ENCODE assay signal across 27 cellular contexts in genomic region chr1:107183011-107183410, GRCh38. TPM values are rescaled to one million over a fixed set of nuclear protein-coding genes. Genes with fewer than 3 reads are reported as not detected.
DNase-seq lines count a peak whose midpoint lies in the region; ATAC-seq, FAIRE-seq and TF ChIP-seq lines count a peak whose summit lies in the region.
"Had no signal": no experiment of that assay in that cellular context is flagged by ENCODE, and none has a peak within 500 bp of the region (broad histone marks: within the 10 kb centered on the region; RNA-seq: fewer than 3 reads in every experiment).

No MANE protein-coding gene starts in this region.

- H3K79me2 ChIP-seq in mammary epithelial cell (ENCODE audit: insufficient read depth, low read length) (no peaks in the 10 kb centered on the region), HepG2 (ENCODE audit: insufficient read depth, low read length) (no peaks in the 10 kb centered on the region)

- TF ChIP-seq EP300 in HepG2 (IDR thresholded peaks at IDR 0.05; ENCODE audit: low read depth in 2 of 2, low read length in 2 of 2) (no peak), HepG2 (CRISPR knock-in tag; IDR thresholded peaks at IDR 0.05; ENCODE audit: borderline replicate concordance) (no peak)

- no peak overlapping the region for H3K4me2 ChIP-seq in mammary epithelial cell (ENCODE audit: insufficient read depth, low read depth, low read length)
- H3K4me2 ChIP-seq in HepG2 (ENCODE audit: low read depth, low read length): no peak overlapping the region
- H3K4me2 ChIP-seq: PC-9, SK-N-SH had no signal

- DNase-seq in mammary epithelial cell: peak; percentile 14
- no peak for DNase-seq in MCF 10A (ENCODE audit: unreplicated experiment)
- no peak for DNase-seq in SK-N-MC (ENCODE audit: low read depth, low spot score)
- peak; percentile 3 for DNase-seq in fibroblast of villous mesenchyme (ENCODE audit: low read depth)
- no peak for DNase-seq in stimulated activated CD4-positive, alpha-beta T cell treated with anti-CD3 and anti-CD28 coated beads, Interleukin-15, amount 100 ng/mL, for 24 hours
- DNase-seq in HepG2 (ENCODE audit: low spot score): no peak
- no peak for DNase-seq in GM19238 (ENCODE audit: insufficient read length, low spot score)
- DNase-seq: CD8-positive, alpha-beta memory T cell; DMS53; GDM1; Karpas-422; MG63; NCI-H1092; NCI-H1436; NCI-H2029; NCI-H2227 treated with DMSO at 0.1 percent for 48 hours; NCI-H510A; PC-9; RPMI8226; SHP77 treated with DMSO at 0.1 percent for 48 hours; SK-N-SH had no signal

- H3K27ac ChIP-seq in mammary epithelial cell (ENCODE audit: insufficient read depth, low read depth, low read length) (no peak overlapping the region), SK-N-MC (peak overlapping the region; percentile 65; the same call in 1 of the 2 replicates), HepG2 (ENCODE audit: extremely low read length, insufficient read depth, low read length) (no peak overlapping the region)
- H3K27ac ChIP-seq: C4-2B, PC-9 had no signal

- in situ Hi-C loops in mammary epithelial cell (cut with MboI; ENCODE audit: low sequenced_read_pairs in 2 of 2): no loop called here
- in situ Hi-C loops in HepG2 (cut with HindIII; ENCODE audit: extremely low pct_ligation_motif_present, low pct_unique_long_range_greater_than_20kb): no loop called here

- H4K20me1 ChIP-seq in mammary epithelial cell (ENCODE audit: insufficient read depth, low read length) (no peaks in the 10 kb centered on the region), HepG2 (ENCODE audit: insufficient read depth, low read length) (no peaks in the 10 kb centered on the region)

- TF ChIP-seq RAD21 in HepG2 (CRISPR knock-in tag; IDR thresholded peaks at IDR 0.05): no peak

- no peak for FAIRE-seq in HepG2 (lab: Jason Lieb, UNC)
- FAIRE-seq: D721Med, GM18507, GM19239 had no signal

- TF ChIP-seq POLR2A in HepG2 (IDR thresholded peaks at IDR 0.05; ENCODE audit: insufficient read depth in 1 of 2, low read depth in 2 of 2, low read length in 2 of 2): no peak

- H3K27me3 Mint-ChIP-seq in MCF 10A (ENCODE audit: insufficient read depth, unreplicated experiment): no peaks in the 10 kb centered on the region

- ATAC-seq in HepG2 (no peak), GM18519 (IDR thresholded peaks at IDR 0.05; ENCODE audit: low FRiP score, unreplicated experiment) (no peak)

- no peaks in the 10 kb centered on the region for H3K27me3 ChIP-seq in mammary epithelial cell (ENCODE audit: insufficient read depth, low read length)
- H3K27me3 ChIP-seq in HepG2 (ENCODE audit: control insufficient read depth in 1 of 2, insufficient read depth in 2 of 2, low read length in 2 of 2): no peaks in the 10 kb centered on the region
- H3K27me3 ChIP-seq: MG63 had no signal

- H3K27ac Mint-ChIP-seq in MCF 10A (ENCODE audit: low read depth, unreplicated experiment): no peak overlapping the region
- H3K27ac Mint-ChIP-seq: CD8-positive, alpha-beta memory T cell had no signal

- POLR2A ChIA-PET in MCF 10A (lab: Yijun Ruan, JAX): no interaction called here
- POLR2A ChIA-PET in HepG2 (lab: Yijun Ruan, JAX): no interaction called here

- H3K9ac ChIP-seq in mammary epithelial cell (ENCODE audit: insufficient read depth, low read length) (no peak overlapping the region), SK-N-MC (ENCODE audit: insufficient read length) (no peak overlapping the region), HepG2 (ENCODE audit: insufficient read depth, low read depth, low read length) (no peak overlapping the region)
- H3K9ac ChIP-seq: SK-N-SH had no signal

- TF ChIP-seq CTCF in mammary epithelial cell (conservative IDR thresholded peaks at IDR 0.05 in 1 of 2, IDR thresholded peaks at IDR 0.05 in 1 of 2; ENCODE audit: extremely low read depth in 1 of 2, insufficient read depth in 1 of 2, low read depth in 1 of 2, low read length in 2 of 2) (no peak), MCF 10A (IDR thresholded peaks at IDR 0.05; ENCODE audit: unreplicated experiment) (no peak), fibroblast of villous mesenchyme (IDR thresholded peaks at IDR 0.05; ENCODE audit: insufficient read depth, low read depth, low read length) (no peak), HepG2 (CRISPR knock-in tag; IDR thresholded peaks at IDR 0.05) (no peak)

- H2AFZ ChIP-seq in mammary epithelial cell (ENCODE audit: low read depth, low read length) (no peak overlapping the region), HepG2 (ENCODE audit: low read length) (no peak overlapping the region)
- H2AFZ ChIP-seq: PC-9 had no signal

- no peak overlapping the region for H3K4me3 ChIP-seq in mammary epithelial cell (replicated peaks in 1 of 3; ENCODE audit: insufficient read depth in 1 of 3, low read depth in 2 of 3, low read length in 3 of 3)
- peak overlapping the region; percentile 11; the same call in 1 of the 2 replicates for H3K4me3 ChIP-seq in SK-N-MC
- no peak overlapping the region for H3K4me3 ChIP-seq in fibroblast of villous mesenchyme (ENCODE audit: low read depth, low read length)
- H3K4me3 ChIP-seq in HepG2 (replicated peaks in 1 of 3; ENCODE audit: insufficient read depth in 1 of 3, low read depth in 2 of 3, low read length in 3 of 3): no peak overlapping the region
- H3K4me3 ChIP-seq: MG63, PC-9 had no signal

- H3K36me3 ChIP-seq in mammary epithelial cell (ENCODE audit: insufficient read depth, low read length) (no peaks in the 10 kb centered on the region), SK-N-MC (ENCODE audit: insufficient read depth, low read length) (peaks cover 6% of the 10 kb centered on the region; the same call in 1 of the 2 replicates), HepG2 (replicated peaks in 1 of 2; ENCODE audit: control insufficient read depth in 1 of 2, insufficient read depth in 2 of 2, low read length in 2 of 2) (no peaks in the 10 kb centered on the region)
- H3K36me3 ChIP-seq: MG63 had no signal

- dilution Hi-C loops in mammary epithelial cell (cut with HindIII; ENCODE audit: low sequenced_read_pairs): no loop called here

- H3K36me3 Mint-ChIP-seq in MCF 10A (ENCODE audit: insufficient read depth, unreplicated experiment): no peaks in the 10 kb centered on the region
- H3K36me3 Mint-ChIP-seq: CD8-positive, alpha-beta memory T cell had no signal

- H3K9me3 ChIP-seq in mammary epithelial cell (replicated peaks; ENCODE audit: insufficient read depth, low read length) (no peaks in the 10 kb centered on the region), SK-N-MC (ENCODE audit: low read depth, low read length) (no peaks in the 10 kb centered on the region), HepG2 (ENCODE audit: low read length) (no peaks in the 10 kb centered on the region)
- H3K9me3 ChIP-seq: MG63, SK-N-SH had no signal

- no peaks in the 10 kb centered on the region for H3K9me3 Mint-ChIP-seq in MCF 10A (ENCODE audit: unreplicated experiment)

- H3K4me1 ChIP-seq in mammary epithelial cell (ENCODE audit: insufficient read depth, low read length) (no peaks in the 10 kb centered on the region), HepG2 (ENCODE audit: insufficient read depth, low read length) (no peaks in the 10 kb centered on the region)

- H3K4me3 Mint-ChIP-seq in MCF 10A (ENCODE audit: unreplicated experiment): no peak overlapping the region
- H3K4me3 Mint-ChIP-seq: CD8-positive, alpha-beta memory T cell had no signal

- intact Hi-C loops in mammary epithelial cell (cut with micrococcal nuclease) (no loop called here), MCF 10A (cut with micrococcal nuclease) (no loop called here), HepG2 (cut with micrococcal nuclease; ENCODE audit: unreplicated experiment) (no loop called here)

- CTCF ChIA-PET in mammary epithelial cell (lab: Charles Lee; ENCODE audit: low non-redundant PET) (no interaction called here), MCF 10A (lab: Yijun Ruan, JAX) (interaction anchor here (0.6 kb wide), 2 partner anchors 128 to 656 kb away, joined by 3 read pairs; no protein-coding TSS in a partner anchor), HepG2 (lab: Yijun Ruan, JAX; ENCODE audit: low intra/inter-chr PET ratio, low total read pairs) (no interaction called here)

- H3K4me1 Mint-ChIP-seq in MCF 10A (ENCODE audit: insufficient read depth, unreplicated experiment): no peaks in the 10 kb centered on the region
- H3K4me1 Mint-ChIP-seq: CD8-positive, alpha-beta memory T cell had no signal

- 51% methylated on average over 4 of the region's 4 CpGs for WGBS in mammary epithelial cell (ENCODE audit: low coverage, missing lambda C conversion rate)
- 7% methylated on average over 4 of the region's 4 CpGs for WGBS in HepG2 (ENCODE audit: low lambda C conversion rate)

- BruUV-seq in mammary epithelial cell (replicated peaks; lab: Mats Ljungman, UMichigan) (no TSS peak), MCF 10A (replicated peaks; lab: Mats Ljungman, UMichigan) (no TSS peak), HepG2 (replicated peaks; lab: Mats Ljungman, UMichigan) (no TSS peak)

TF ChIP-seq in HepG2, 621 proteins besides CTCF, POLR2A, EP300 and RAD21 (continues in another document):
- no peak for TF ChIP-seq CAMTA2 (CRISPR knock-in tag; IDR thresholded peaks at IDR 0.05; ENCODE audit: borderline replicate concordance)

RNA-seq across cellular contexts. Expression of gene NTNG1, which starts 42.2 kb away (rescaled TPM):
- total RNA-seq in mammary epithelial cell: 1 to 10 TPM; 1.2 to 6.1 TPM
- polyA plus RNA-seq in mammary epithelial cell: 1.7 TPM
- polyA minus RNA-seq in mammary epithelial cell: 4.7 TPM
- total RNA-seq in MCF 10A (2022): 0.44 TPM in 1 of 2 replicates, not detected in the other
- 2.9 and 9.1 TPM in 2 replicates for total RNA-seq in fibroblast of villous mesenchyme
- total RNA-seq in HepG2 (2016; rRNA removed; fragmentation: Illumina TruSeq; extraction: Trizol): not detected in 2 replicates
- total RNA-seq in HepG2 (2016; cell fraction: cytosol; rRNA removed; fragmentation: Illumina TruSeq; extraction: Trizol; ENCODE audit: low read depth): not detected in 2 replicates
- not detected in 2 replicates for total RNA-seq in HepG2 (2016; cell fraction: insoluble cytoplasmic fraction; rRNA removed; fragmentation: Illumina TruSeq; extraction: Trizol)
- not detected in 2 replicates for total RNA-seq in HepG2 (2016; cell fraction: membrane; rRNA removed; fragmentation: Illumina TruSeq; extraction: Trizol)
- total RNA-seq in HepG2 (2016; cell fraction: nucleus; rRNA removed; fragmentation: Illumina TruSeq; extraction: Trizol): not detected in 2 replicates
- polyA plus RNA-seq in HepG2 (2011; rRNA removed): 0.03 TPM in 1 of 2 replicates, not detected in the other
- 0.01 and 0.04 TPM in 2 replicates for polyA plus RNA-seq in HepG2 (2011; cell fraction: cytosol; rRNA removed)
- polyA plus RNA-seq in HepG2 (2011; cell fraction: nucleus; rRNA removed): 0.05 and 0.10 TPM in 2 replicates
- polyA plus RNA-seq in HepG2 (2012): not detected in 2 replicates
- polyA plus RNA-seq in HepG2 (2016; cell fraction: cytosol; fragmentation: Illumina TruSeq; extraction: Trizol; ENCODE audit: low read depth): not detected in 2 replicates
- not detected in 2 replicates for polyA plus RNA-seq in HepG2 (2016; cell fraction: insoluble cytoplasmic fraction; fragmentation: Illumina TruSeq; extraction: Trizol; ENCODE audit: low read depth)
- polyA plus RNA-seq in HepG2 (2016; cell fraction: membrane; fragmentation: Illumina TruSeq; extraction: Trizol; ENCODE audit: low read depth): not detected in 2 replicates
- not detected in 2 replicates for polyA plus RNA-seq in HepG2 (2016; cell fraction: nucleus; fragmentation: Illumina TruSeq; extraction: Trizol; ENCODE audit: insufficient read depth, low read depth)
- 0.28 TPM in 1 of 2 replicates, not detected in the other for polyA minus RNA-seq in HepG2 (2011; rRNA and poly(A)+ RNA removed; ENCODE audit: low replicate concordance)
- not detected in 2 replicates for polyA minus RNA-seq in HepG2 (2011; cell fraction: cytosol; rRNA and poly(A)+ RNA removed)
- polyA minus RNA-seq in HepG2 (2011; cell fraction: nucleus; rRNA and poly(A)+ RNA removed): 0.25 and 0.26 TPM in 2 replicates
- total RNA-seq: A172; CD8-positive, alpha-beta memory T cell; PC-9 had no signal
- polyA plus RNA-seq: CD8-positive, alpha-beta memory T cell had no signal

Comparison
In these comparisons a context has a peak if more than half of its experiments do, and no peak if none do; other contexts are left out.
1. DNase-seq: peak in mammary epithelial cell (single experiment) and fibroblast of villous mesenchyme (single experiment); none in MCF 10A (single experiment), SK-N-MC (single experiment), stimulated activated CD4-positive, alpha-beta T cell treated with anti-CD3 and anti-CD28 coated beads, Interleukin-15, amount 100 ng/mL, for 24 hours (single experiment), HepG2 (single experiment) and GM19238 (single experiment).